In the genomic region with DNA sequence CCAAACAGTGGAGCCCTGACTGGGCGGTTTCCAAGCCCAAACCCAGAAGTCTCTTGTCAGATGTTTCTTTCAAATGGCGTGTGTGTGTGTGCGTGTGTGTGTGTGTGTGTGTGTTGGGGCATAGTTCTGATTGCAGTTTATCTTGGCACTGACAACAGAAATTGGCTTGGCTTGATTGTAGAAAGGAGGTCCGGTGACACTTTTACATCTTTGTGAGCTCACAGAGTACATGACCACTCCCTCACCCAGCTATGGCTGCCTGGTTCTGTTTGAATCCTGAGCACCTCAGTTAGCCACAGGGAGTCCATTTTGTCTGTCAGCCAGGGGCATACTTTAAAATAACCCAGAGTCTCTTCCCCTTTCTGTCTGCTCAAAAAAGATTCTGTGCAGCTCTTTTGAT, we compare ENCODE assay signal across 20 cellular contexts.
DNase-seq lines count a peak whose midpoint lies in the region; ATAC-seq, FAIRE-seq and TF ChIP-seq lines count a peak whose summit lies in the region.
"Had no signal": no experiment of that assay in that cellular context is flagged by ENCODE, and none has a peak within 500 bp of the region (broad histone marks: within the 10 kb centered on the region; RNA-seq: fewer than 3 reads in every experiment).

No MANE protein-coding gene starts in this region.

- H3K23me2 ChIP-seq in H1 (ENCODE audit: low read depth, low read length) = no peaks in the 10 kb centered on the region

- peaks cover 9% of the 10 kb centered on the region for H3K27me3 Mint-ChIP-seq in neural progenitor cell (ENCODE audit: insufficient read depth, low read depth)
- H3K27me3 Mint-ChIP-seq in Calu3 (ENCODE audit: unreplicated experiment) = no peaks in the 10 kb centered on the region
- H3K27me3 Mint-ChIP-seq: B cell had no signal

- H3K9me3 ChIP-seq in liver (ENCODE audit: control insufficient read depth in 4 of 4, low read length in 3 of 4) (no peaks in the 10 kb centered on the region), HepG2 (ENCODE audit: low read length) (no peaks in the 10 kb centered on the region), H1 (ENCODE audit: insufficient read depth in 2 of 2, low read depth in 1 of 2, low read length in 1 of 2) (peaks cover 3 to 4% of the 10 kb centered on the region in 2 experiments), neural progenitor cell (ENCODE audit: low read depth) (no peaks in the 10 kb centered on the region)

- CTCF ChIA-PET in HepG2 (lab: Yijun Ruan, JAX; ENCODE audit: low intra/inter-chr PET ratio, low total read pairs) (no interaction called here), H1 (lab: Charles Lee; ENCODE audit: partially characterized antibody) (interaction anchor here (0.6 to 1.1 kb wide), 3 partner anchors 10 to 1184 kb away, joined by 3 to 4 read pairs (median 4); no protein-coding TSS in a partner anchor), Calu3 (lab: Charles Lee) (no interaction called here)

- H3K4me1 ChIP-seq in liver (ENCODE audit: control insufficient read depth in 4 of 4, insufficient read depth in 4 of 4, low read length in 3 of 4) (peaks cover 0 to 6% (median 2%) of the 10 kb centered on the region in 4 donors), HepG2 (ENCODE audit: insufficient read depth, low read length) (no peaks in the 10 kb centered on the region), H1 (replicated peaks in 1 of 4; ENCODE audit: control insufficient read depth in 3 of 4, insufficient read depth in 4 of 4, low read length in 3 of 4) (no peaks in the 10 kb centered on the region; a peak in 1 of 7 replicates), neural progenitor cell (no peaks in the 10 kb centered on the region)

- H3K36me3 Mint-ChIP-seq in neural progenitor cell (no peaks in the 10 kb centered on the region), Calu3 (ENCODE audit: insufficient read depth, unreplicated experiment) (no peaks in the 10 kb centered on the region)
- H3K36me3 Mint-ChIP-seq: CD14-positive monocyte; CD8-positive, alpha-beta T cell had no signal

- no peak for ATAC-seq in HepG2
- peak; percentile 93 for ATAC-seq in left lobe of liver
- ATAC-seq: CD8-positive, alpha-beta T cell had no signal

- H4K20me1 ChIP-seq in HepG2 (ENCODE audit: insufficient read depth, low read length) = no peaks in the 10 kb centered on the region
- H4K20me1 ChIP-seq in H1 (replicated peaks in 1 of 2; ENCODE audit: control insufficient read depth in 1 of 2, insufficient read depth in 2 of 2, low read length in 2 of 2) = no peaks in the 10 kb centered on the region
- H4K20me1 ChIP-seq in neural progenitor cell (ENCODE audit: low read depth) = no peaks in the 10 kb centered on the region

- no peaks in the 10 kb centered on the region for H3K79me1 ChIP-seq in H1 (ENCODE audit: low read depth, low read length)

- H3K27me3 ChIP-seq in liver (ENCODE audit: control insufficient read depth in 4 of 4, insufficient read depth in 4 of 4, low read length in 3 of 4) = no peaks in the 10 kb centered on the region
- no peaks in the 10 kb centered on the region; a peak in 1 of 5 replicates for H3K27me3 ChIP-seq in HepG2 (ENCODE audit: control insufficient read depth in 1 of 2, insufficient read depth in 2 of 2, low read length in 2 of 2)
- no peaks in the 10 kb centered on the region for H3K27me3 ChIP-seq in H1 (replicated peaks in 1 of 4; ENCODE audit: control insufficient read depth in 3 of 4, extremely low read depth in 1 of 4, insufficient read depth in 3 of 4, low read length in 3 of 4)
- no peaks in the 10 kb centered on the region for H3K27me3 ChIP-seq in neural progenitor cell

- TF ChIP-seq CTCF in liver (IDR thresholded peaks at IDR 0.05; ENCODE audit: low read depth, low read length, missing input control) (no peak), HepG2 (CRISPR knock-in tag; IDR thresholded peaks at IDR 0.05) (no peak), H1 (IDR thresholded peaks at IDR 0.05; ENCODE audit: control extremely low read depth in 1 of 3, insufficient read depth in 1 of 3, low read depth in 1 of 3, low read length in 3 of 3) (no peak), neural progenitor cell (IDR thresholded peaks at IDR 0.05) (no peak), Calu3 (IDR thresholded peaks at IDR 0.05; ENCODE audit: unreplicated experiment) (no peak)

- H3K23ac ChIP-seq in H1 (ENCODE audit: insufficient read length) = no peak overlapping the region

- no peak overlapping the region for H3K4ac ChIP-seq in H1 (replicated peaks; ENCODE audit: insufficient read length, low read depth, low read length)

- BruUV-seq in HepG2 (replicated peaks; lab: Mats Ljungman, UMichigan) (no TSS peak), Calu3 (replicated peaks; lab: Mats Ljungman, UMichigan) (no TSS peak)

- peak overlapping the region; percentile 44; the same call in 1 of the 2 replicates for H2BK12ac ChIP-seq in H1 (ENCODE audit: low read depth, low read length)

- no peak for FAIRE-seq in HepG2 (lab: Jason Lieb, UNC)
- no peak for FAIRE-seq in H1 (lab: Jason Lieb, UNC)
- FAIRE-seq: GM12892, GM19239 had no signal

- H3K4me3 Mint-ChIP-seq in neural progenitor cell = no peak overlapping the region
- H3K4me3 Mint-ChIP-seq in Calu3 (ENCODE audit: low read depth, unreplicated experiment) = no peak overlapping the region
- H3K4me3 Mint-ChIP-seq: B cell; CD14-positive monocyte; CD8-positive, alpha-beta T cell had no signal

- H4K8ac ChIP-seq in H1 (ENCODE audit: extremely low read depth, insufficient read depth, low read length) = no peak overlapping the region

- TF ChIP-seq POLR2A in HepG2 (IDR thresholded peaks at IDR 0.05; ENCODE audit: insufficient read depth in 1 of 2, low read depth in 2 of 2, low read length in 2 of 2) (no peak), H1 (IDR thresholded peaks at IDR 0.05; ENCODE audit: control extremely low read depth in 1 of 2, low read depth in 2 of 2, low read length in 2 of 2) (no peak)

- H2BK15ac ChIP-seq in H1 (ENCODE audit: low read length) = peak overlapping the region; percentile 53; the same call in 1 of the 2 replicates

- H3K18ac ChIP-seq in H1 (ENCODE audit: extremely low read depth, low read length) = no peak overlapping the region

- TF ChIP-seq RAD21 in liver (IDR thresholded peaks at IDR 0.05) (peak; percentile 24 to 42), HepG2 (CRISPR knock-in tag; IDR thresholded peaks at IDR 0.05) (no peak), H1 (IDR thresholded peaks at IDR 0.05 in 1 of 2, conservative IDR thresholded peaks at IDR 0.05 in 1 of 2; ENCODE audit: low read depth in 2 of 2, low read length in 2 of 2) (no peak)

- no peak overlapping the region for H3K4me3 ChIP-seq in liver (ENCODE audit: low read depth in 1 of 3, low read length in 3 of 3)
- H3K4me3 ChIP-seq in HepG2 (replicated peaks in 1 of 3; ENCODE audit: insufficient read depth in 1 of 3, low read depth in 2 of 3, low read length in 3 of 3) = no peak overlapping the region
- H3K4me3 ChIP-seq in H1 (ENCODE audit: extremely low read depth in 1 of 4, insufficient read depth in 2 of 4, low read depth in 3 of 4, low read length in 4 of 4) = no peak overlapping the region
- no peak overlapping the region for H3K4me3 ChIP-seq in neural progenitor cell

- H3F3A ChIP-seq in neural progenitor cell (ENCODE audit: low read depth) = no peaks in the 10 kb centered on the region

- no peak overlapping the region for H4K5ac ChIP-seq in H1 (ENCODE audit: insufficient read length, low read depth, low read length)

- no peak overlapping the region for H2AFZ ChIP-seq in HepG2 (ENCODE audit: low read length)
- H2AFZ ChIP-seq in H1 (ENCODE audit: low read length) = no peak overlapping the region
- no peak overlapping the region for H2AFZ ChIP-seq in neural progenitor cell (replicated peaks)

- no peak overlapping the region for H3K27ac ChIP-seq in liver (ENCODE audit: low read depth in 1 of 2, low read length in 2 of 2)
- H3K27ac ChIP-seq in HepG2 (ENCODE audit: extremely low read length, insufficient read depth, low read length) = no peak overlapping the region
- H3K27ac ChIP-seq in H1 (ENCODE audit: low read depth, low read length) = no peak overlapping the region
- no peak overlapping the region for H3K27ac ChIP-seq in neural progenitor cell
- H3K27ac ChIP-seq: HL-60 had no signal

- no peak overlapping the region for H3K56ac ChIP-seq in H1 (replicated peaks; ENCODE audit: insufficient read length, low read depth, low read length)

- H2AK5ac ChIP-seq in H1 (ENCODE audit: low read depth, low read length) = peak overlapping the region; percentile 93

- H3K4me1 Mint-ChIP-seq in neural progenitor cell = peaks cover 11% of the 10 kb centered on the region
- no peaks in the 10 kb centered on the region for H3K4me1 Mint-ChIP-seq in Calu3 (ENCODE audit: low read depth, unreplicated experiment)

- H2BK5ac ChIP-seq in H1 (ENCODE audit: low read depth, low read length) = no peak overlapping the region

- WGBS in liver = 34% methylated on average over 4 of the region's 4 CpGs
- 38% methylated on average over 4 of the region's 4 CpGs for WGBS in HepG2 (ENCODE audit: low lambda C conversion rate)
- 69% methylated on average over 4 of the region's 4 CpGs; no CpG with 5 or more reads in 1 of the 2 experiments for WGBS in H1 (ENCODE audit: extremely low coverage in 1 of 2, insufficient coverage in 1 of 2, insufficient read length in 1 of 2, insufficient replicate concordance in 2 of 2, low coverage in 1 of 2, low lambda C conversion rate in 2 of 2, missing lambda C conversion rate in 1 of 2), 2 experiments

- no peak overlapping the region for H4K91ac ChIP-seq in H1 (replicated peaks; ENCODE audit: insufficient read length, low read length)

- H3K9ac ChIP-seq in liver (ENCODE audit: low read depth in 1 of 2, low read length in 2 of 2) (no peak overlapping the region), HepG2 (ENCODE audit: insufficient read depth, low read depth, low read length) (no peak overlapping the region), H1 (replicated peaks in 1 of 4; ENCODE audit: extremely low read depth in 1 of 4, low read depth in 3 of 4, low read length in 3 of 4) (no peak overlapping the region), neural progenitor cell (no peak overlapping the region)

- TF ChIP-seq EP300 in HepG2 (IDR thresholded peaks at IDR 0.05; ENCODE audit: low read depth in 2 of 2, low read length in 2 of 2) (no peak), HepG2 (CRISPR knock-in tag; IDR thresholded peaks at IDR 0.05; ENCODE audit: borderline replicate concordance) (no peak), H1 (IDR thresholded peaks at IDR 0.05; ENCODE audit: borderline replicate concordance in 1 of 2, low read depth in 2 of 2, low read length in 2 of 2) (no peak)

- no peak overlapping the region for H2BK120ac ChIP-seq in H1 (replicated peaks; ENCODE audit: low read depth, low read length)

- H2BK20ac ChIP-seq in H1 (ENCODE audit: low read length) = no peak overlapping the region

- POLR2A ChIA-PET in HepG2 (lab: Yijun Ruan, JAX) (no interaction called here), H1 (lab: Charles Lee; ENCODE audit: partially characterized antibody) (no interaction called here)

- no peak overlapping the region for H3K4me2 ChIP-seq in HepG2 (ENCODE audit: low read depth, low read length)
- H3K4me2 ChIP-seq in H1 (ENCODE audit: insufficient read depth in 1 of 2, low read depth in 2 of 2, low read length in 2 of 2) = no peak overlapping the region
- no peak overlapping the region for H3K4me2 ChIP-seq in neural progenitor cell

- in situ Hi-C loops in HepG2 (cut with HindIII; ENCODE audit: extremely low pct_ligation_motif_present, low pct_unique_long_range_greater_than_20kb) = no loop called here
- in situ Hi-C loops in ACHN (cut with HindIII; ENCODE audit: low pct_ligation_motif_present, low pct_unique_long_range_greater_than_20kb, low sequenced_read_pairs) = no loop called here

- no peaks in the 10 kb centered on the region for H3K79me2 ChIP-seq in HepG2 (ENCODE audit: insufficient read depth, low read length)
- no peaks in the 10 kb centered on the region for H3K79me2 ChIP-seq in H1 (ENCODE audit: control insufficient read depth in 1 of 2, insufficient read depth in 2 of 2, low read length in 2 of 2)
- H3K79me2 ChIP-seq in neural progenitor cell (ENCODE audit: low read depth) = no peaks in the 10 kb centered on the region

- H3K27ac Mint-ChIP-seq in neural progenitor cell (no peak overlapping the region), Calu3 (ENCODE audit: unreplicated experiment) (no peak overlapping the region)
- H3K27ac Mint-ChIP-seq: B cell; CD8-positive, alpha-beta T cell had no signal

- no peak overlapping the region for H3K14ac ChIP-seq in H1 (ENCODE audit: insufficient read length)

- H3K9me3 Mint-ChIP-seq in neural progenitor cell (no peaks in the 10 kb centered on the region), Calu3 (ENCODE audit: low read depth, unreplicated experiment) (no peaks in the 10 kb centered on the region)
- H3K9me3 Mint-ChIP-seq: CD8-positive, alpha-beta T cell had no signal

- DNase-seq in HepG2 (ENCODE audit: low spot score) (no peak), H1 (ENCODE audit: low read depth in 1 of 2, low spot score in 2 of 2) (no peak), left lobe of liver (ENCODE audit: low spot score) (peak; percentile 74), neural progenitor cell (ENCODE audit: low spot score) (no peak), Calu3 (no peak), NCI-H774 (lab: John Stamatoyannopoulos, UW) (no peak), ACHN (no peak)
- DNase-seq: 8988T; CD8-positive, alpha-beta T cell; COR-L47; DND-41; GDM1; GOT3; HCEC 1CT had no signal

- intact Hi-C loops in HepG2 (cut with micrococcal nuclease; ENCODE audit: unreplicated experiment) (no loop called here), Calu3 (cut with micrococcal nuclease; ENCODE audit: unreplicated experiment) (no loop called here)

- no peaks in the 10 kb centered on the region for H3K36me3 ChIP-seq in liver (ENCODE audit: control insufficient read depth in 4 of 4, insufficient read depth in 3 of 4, low read depth in 1 of 4, low read length in 3 of 4)
- no peaks in the 10 kb centered on the region for H3K36me3 ChIP-seq in HepG2 (replicated peaks in 1 of 2; ENCODE audit: control insufficient read depth in 1 of 2, insufficient read depth in 2 of 2, low read length in 2 of 2)
- no peaks in the 10 kb centered on the region; a peak in 2 of 8 replicates for H3K36me3 ChIP-seq in H1 (ENCODE audit: control insufficient read depth in 2 of 4, insufficient read depth in 4 of 4, low read length in 3 of 4)
- no peaks in the 10 kb centered on the region for H3K36me3 ChIP-seq in neural progenitor cell
